8 cellular contexts compared by ENCODE assay signal in genomic region chr4:123588631-123589223, GRCh38.
A peak's percentile ranks its signal among the peaks of the same experiment; 100 is the strongest.
DNase-seq lines count a peak whose midpoint lies in the region; ATAC-seq, FAIRE-seq and TF ChIP-seq lines count a peak whose summit lies in the region.

No MANE protein-coding gene starts in this region.

- BruUV-seq in HepG2 (replicated peaks; lab: Mats Ljungman, UMichigan), result TSS peak; percentile 69

- H3K4me1 ChIP-seq in HepG2 (ENCODE audit: insufficient read depth, low read length), result peaks cover 29% of the 10 kb centered on the region

- peak overlapping the region; percentile 52 for H3K4me2 ChIP-seq in HepG2 (ENCODE audit: low read depth, low read length)

- no peaks in the 10 kb centered on the region for H3K79me2 ChIP-seq in HepG2 (ENCODE audit: insufficient read depth, low read length)

- CTCF ChIA-PET in AG04450 (lab: Charles Lee) (interaction anchor here (0.7 to 1.2 kb wide), 3 partner anchors 51 to 474 kb away, joined by 3 to 4 read pairs (median 3); no protein-coding TSS in a partner anchor), HepG2 (lab: Yijun Ruan, JAX; ENCODE audit: low intra/inter-chr PET ratio, low total read pairs) (interaction anchor here (1.4 kb wide), 1 partner anchor 24 kb away, joined by 4 read pairs; no protein-coding TSS in a partner anchor)

- FAIRE-seq in HepG2 (lab: Jason Lieb, UNC), result no peak
- FAIRE-seq in frontal cortex (lab: Jason Lieb, UNC), result no peak

- TF ChIP-seq EP300 in HepG2 (IDR thresholded peaks at IDR 0.05; ENCODE audit: low read depth in 2 of 2, low read length in 2 of 2) (no peak), HepG2 (CRISPR knock-in tag; IDR thresholded peaks at IDR 0.05; ENCODE audit: borderline replicate concordance) (no peak)

- WGBS in HepG2 (ENCODE audit: low lambda C conversion rate), result 74% methylated on average over 8 of the region's 8 CpGs

- no peak for TF ChIP-seq POLR2A in HepG2 (IDR thresholded peaks at IDR 0.05; ENCODE audit: insufficient read depth in 1 of 2, low read depth in 2 of 2, low read length in 2 of 2)

- in situ Hi-C loops in HepG2 (cut with HindIII; ENCODE audit: extremely low pct_ligation_motif_present, low pct_unique_long_range_greater_than_20kb), result no loop called here

- ATAC-seq in GM19043 (IDR thresholded peaks at IDR 0.05; ENCODE audit: low read depth, unreplicated experiment) (peak; percentile 61), HG03097 (IDR thresholded peaks at IDR 0.05; ENCODE audit: low FRiP score, unreplicated experiment) (peak; percentile 85), HepG2 (peak; percentile 87)

- H3K9ac ChIP-seq in HepG2 (ENCODE audit: insufficient read depth, low read depth, low read length), result peak overlapping the region; percentile 40; the same call in 1 of the 2 replicates

- DNase-seq in AG04450 (ENCODE audit: low read depth, low spot score) (no peak), SIG-M5 treated with dmso at 0.1 percent for 504 hours (lab: John Stamatoyannopoulos, UW; ENCODE audit: unreplicated experiment) (peak; percentile 74), HepG2 (ENCODE audit: low spot score) (peak; percentile 86), frontal cortex (ENCODE audit: low spot score in 2 of 2) (no peak), putamen (ENCODE audit: low spot score) (no peak)
- DNase-seq in effector CD4-positive, alpha-beta T cell, result no peak

- H3K27ac ChIP-seq in AG04450 (ENCODE audit: low read depth, low read length), result peak overlapping the region; percentile 73
- H3K27ac ChIP-seq in HepG2 (ENCODE audit: extremely low read length, insufficient read depth, low read length), result no peak overlapping the region

- no peak overlapping the region for H3K4me3 ChIP-seq in AG04450 (ENCODE audit: low read depth, low read length)
- H3K4me3 ChIP-seq in HepG2 (replicated peaks in 1 of 3; ENCODE audit: insufficient read depth in 1 of 3, low read depth in 2 of 3, low read length in 3 of 3), result no peak overlapping the region

- TF ChIP-seq CTCF in AG04450 (IDR thresholded peaks at IDR 0.05; ENCODE audit: low read depth, low read length) (no peak), HepG2 (CRISPR knock-in tag; IDR thresholded peaks at IDR 0.05) (no peak)

- POLR2A ChIA-PET in AG04450 (lab: Yijun Ruan, JAX) (interaction anchor here (0.8 to 0.9 kb wide), 2 partner anchors 110 to 244 kb away, joined by 3 read pairs; no protein-coding TSS in a partner anchor), HepG2 (lab: Yijun Ruan, JAX) (interaction anchor here (2.2 kb wide), 2 partner anchors 33 to 61 kb away, joined by 5 to 13 read pairs; no protein-coding TSS in a partner anchor)

- H4K20me1 ChIP-seq in HepG2 (ENCODE audit: insufficient read depth, low read length), result no peaks in the 10 kb centered on the region

- no peak overlapping the region for H2AFZ ChIP-seq in HepG2 (ENCODE audit: low read length)

- H3K36me3 ChIP-seq in HepG2 (replicated peaks in 1 of 2; ENCODE audit: control insufficient read depth in 1 of 2, insufficient read depth in 2 of 2, low read length in 2 of 2), result no peaks in the 10 kb centered on the region

- intact Hi-C loops in HepG2 (cut with micrococcal nuclease; ENCODE audit: unreplicated experiment), result loop anchor here (1.0 kb wide), 5 partner anchors 12 to 192 kb away; partner anchors contain the start of gene SPRY1

- no peak for TF ChIP-seq RAD21 in HepG2 (CRISPR knock-in tag; IDR thresholded peaks at IDR 0.05)

- H3K9me3 ChIP-seq in AG04450 (ENCODE audit: control insufficient read depth, insufficient read depth, low read length), result no peaks in the 10 kb centered on the region
- H3K9me3 ChIP-seq in HepG2 (ENCODE audit: low read length), result no peaks in the 10 kb centered on the region

- H3K27me3 ChIP-seq in AG04450 (ENCODE audit: control insufficient read depth, insufficient read depth, low read length) (no peaks in the 10 kb centered on the region), HepG2 (ENCODE audit: control insufficient read depth in 1 of 2, insufficient read depth in 2 of 2, low read length in 2 of 2) (no peaks in the 10 kb centered on the region)

TF ChIP-seq in HepG2, 621 proteins besides CTCF, POLR2A, EP300 and RAD21:
- TF ChIP-seq SAFB2 (CRISPR knock-in tag; IDR thresholded peaks at IDR 0.05; ENCODE audit: borderline replicate concordance, low read depth) (no peak), FOXO4 (CRISPR knock-in tag; conservative IDR thresholded peaks at IDR 0.05) (no peak), ZNF207 (IDR thresholded peaks at IDR 0.05; ENCODE audit: borderline replicate concordance) (no peak), THAP11 (CRISPR knock-in tag; IDR thresholded peaks at IDR 0.05) (no peak), SOX13 (IDR thresholded peaks at IDR 0.05) (no peak), SOX13 (CRISPR knock-in tag; conservative IDR thresholded peaks at IDR 0.05 in 1 of 2, IDR thresholded peaks at IDR 0.05 in 1 of 2) (peak in 1 of 2 experiments; percentile 62; a peak in 1 of 4 replicates), TRAFD1 (CRISPR knock-in tag; IDR thresholded peaks at IDR 0.05; ENCODE audit: borderline replicate concordance) (no peak), ZSCAN31 (CRISPR knock-in tag; IDR thresholded peaks at IDR 0.05; ENCODE audit: low read depth) (no peak), EHMT2 (IDR thresholded peaks at IDR 0.05; ENCODE audit: borderline replicate concordance, low read depth, low read length) (peak; percentile 40; the same call in 1 of the 2 replicates), EED (CRISPR knock-in tag; IDR thresholded peaks at IDR 0.05) (no peak), ATF4 (CRISPR knock-in tag; IDR thresholded peaks at IDR 0.05) (0 out of 4 replicates have a peak, but pooled peaks of 1 of the 2 experiments have one; percentile 23), SOX5 (CRISPR knock-in tag; IDR thresholded peaks at IDR 0.05; ENCODE audit: borderline replicate concordance) (peak; percentile 39; the same call in 1 of the 2 replicates), ZNF703 (CRISPR knock-in tag; IDR thresholded peaks at IDR 0.05; ENCODE audit: borderline replicate concordance) (no peak), MEF2D (CRISPR knock-in tag; IDR thresholded peaks at IDR 0.05) (no peak)
TF ChIP-seq in HepG2: peak in this region for 4.

Comparison
In these comparisons a context has a peak if more than half of its experiments do, and no peak if none do; other contexts are left out.
1. DNase-seq: peak in SIG-M5 treated with dmso at 0.1 percent for 504 hours (single experiment) and HepG2 (single experiment); none in AG04450 (single experiment), frontal cortex (0 of 2), putamen (single experiment) and effector CD4-positive, alpha-beta T cell (single experiment).
2. Peak in every context shown above with its lines, with median percentiles within 50 percentile points of each other: ATAC-seq.